ENCODE assay signal across 11 cellular contexts in the genomic region with DNA sequence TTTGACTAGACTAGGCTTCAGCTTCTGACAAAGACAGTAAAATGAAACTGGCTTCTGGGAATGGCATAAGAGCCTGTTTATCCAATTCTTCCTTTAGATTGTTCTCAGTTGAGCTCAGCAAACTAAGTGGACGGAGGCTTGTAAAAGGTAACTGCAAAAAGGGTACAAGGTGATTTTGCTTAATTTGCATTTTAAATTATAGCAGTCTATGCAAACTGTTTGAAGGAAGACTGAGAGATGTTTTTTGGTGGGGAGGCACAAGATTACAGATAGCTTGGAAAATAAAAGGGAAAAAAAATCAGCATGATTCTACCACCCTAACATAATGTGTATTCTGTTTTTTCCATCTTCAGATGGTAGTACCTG. TPM values are rescaled to one million over a fixed set of nuclear protein-coding genes. Genes with fewer than 3 reads are reported as not detected.
DNase-seq lines count a peak whose midpoint lies in the region; ATAC-seq and TF ChIP-seq lines count a peak whose summit lies in the region.
"Had no signal": no experiment of that assay in that cellular context is flagged by ENCODE, and none has a peak within 500 bp of the region (broad histone marks: within the 10 kb centered on the region; RNA-seq: fewer than 3 reads in every experiment).

No MANE protein-coding gene starts in this region.

- peaks cover 32% of the 10 kb centered on the region for H3K36me3 Mint-ChIP-seq in Calu3 (ENCODE audit: insufficient read depth, unreplicated experiment)

- peaks cover 0 to 88% (median 84%) of the 10 kb centered on the region in 4 donors for H3K4me1 ChIP-seq in sigmoid colon

- peak overlapping the region; percentile 97 to 100 (median 98) for H3K27ac ChIP-seq in sigmoid colon

- H3K27ac Mint-ChIP-seq in Calu3 (ENCODE audit: unreplicated experiment), result peak overlapping the region; percentile 39

- BruUV-seq in Calu3 (replicated peaks; lab: Mats Ljungman, UMichigan), result no TSS peak

- peak; percentile 47; the same call in 1 of the 2 replicates for TF ChIP-seq POLR2A in Raji (IDR thresholded peaks at IDR 0.05; ENCODE audit: insufficient read depth, low read depth, low read length)
- no peak for TF ChIP-seq POLR2A in sigmoid colon (IDR thresholded peaks at IDR 0.05)

- H3K27me3 Mint-ChIP-seq in Calu3 (ENCODE audit: unreplicated experiment), result no peaks in the 10 kb centered on the region

- no peak for ATAC-seq in GM18861 (IDR thresholded peaks at IDR 0.05; ENCODE audit: unreplicated experiment)
- no peak for ATAC-seq in HG02610 (IDR thresholded peaks at IDR 0.05; ENCODE audit: unreplicated experiment)
- ATAC-seq: esophagus mucosa had no signal

- peak overlapping the region; percentile 60 for H3K4me3 Mint-ChIP-seq in Calu3 (ENCODE audit: low read depth, unreplicated experiment)

- no peaks in the 10 kb centered on the region for H3K9me3 ChIP-seq in sigmoid colon

- H3K4me3 ChIP-seq in epithelial cell of esophagus (ENCODE audit: low read length) (peak overlapping the region; percentile 4), sigmoid colon (peak overlapping the region in 3 of 4 donors; percentile 13 to 37 (median 34))

- H3K9me3 Mint-ChIP-seq in Calu3 (ENCODE audit: low read depth, unreplicated experiment), result no peaks in the 10 kb centered on the region

- TF ChIP-seq EP300 in sigmoid colon (IDR thresholded peaks at IDR 0.05), result no peak

- H3K4me1 Mint-ChIP-seq in Calu3 (ENCODE audit: low read depth, unreplicated experiment), result peaks cover 85% of the 10 kb centered on the region

- TF ChIP-seq CTCF in Calu3 (IDR thresholded peaks at IDR 0.05; ENCODE audit: unreplicated experiment) (no peak), epithelial cell of esophagus (IDR thresholded peaks at IDR 0.05; ENCODE audit: insufficient read depth, low read depth, low read length, missing control alignments) (no peak), sigmoid colon (IDR thresholded peaks at IDR 0.05) (no peak)

- DNase-seq in Calu3 (no peak), epithelial cell of esophagus (ENCODE audit: low read depth) (no peak), sigmoid colon (no peak), D341Med (ENCODE audit: low spot score) (no peak), germinal center (ENCODE audit: low spot score) (no peak)

- H3K27me3 ChIP-seq in sigmoid colon, result no peaks in the 10 kb centered on the region

- intact Hi-C loops in Calu3 (cut with micrococcal nuclease; ENCODE audit: unreplicated experiment), result no loop called here
- intact Hi-C loops in sigmoid colon (cut with DNase I), result loop anchor here (5.0 kb wide), 1 partner anchor 51 kb away; no protein-coding TSS in a partner anchor

- CTCF ChIA-PET in Calu3 (lab: Charles Lee), result interaction anchor here (0.6 to 0.7 kb wide), 2 partner anchors 24 to 798 kb away, joined by 3 to 6 read pairs; no protein-coding TSS in a partner anchor

- no peaks in the 10 kb centered on the region for H3K36me3 ChIP-seq in sigmoid colon

- WGBS in sigmoid colon, 2 donors, result 21 to 34% methylated on average over 1 of the region's 1 CpG

RNA-seq across cellular contexts. Expression of a gene that starts 5.0 kb away (rescaled TPM):
- 44.7 and 45.5 TPM in 2 replicates for total RNA-seq in Calu3 (2022)
- total RNA-seq in sigmoid colon, result 10 to 100 TPM; 13.5 to 62.0 (median 18.6) TPM
- polyA plus RNA-seq in sigmoid colon, result 10 to 100 TPM in 2 of 3 donors, 1 to 10 TPM in 1; 5.4 to 36.7 (median 10.4) TPM

RNA-seq across cellular contexts. Expression of a gene that starts 41.7 kb away (rescaled TPM):
- total RNA-seq in Calu3 (2022) (not detected in 2 replicates), sigmoid colon (not detected)
- not detected for polyA plus RNA-seq in sigmoid colon
- total RNA-seq: esophagus mucosa, M059J, sciatic nerve had no signal
